In the genomic region with DNA sequence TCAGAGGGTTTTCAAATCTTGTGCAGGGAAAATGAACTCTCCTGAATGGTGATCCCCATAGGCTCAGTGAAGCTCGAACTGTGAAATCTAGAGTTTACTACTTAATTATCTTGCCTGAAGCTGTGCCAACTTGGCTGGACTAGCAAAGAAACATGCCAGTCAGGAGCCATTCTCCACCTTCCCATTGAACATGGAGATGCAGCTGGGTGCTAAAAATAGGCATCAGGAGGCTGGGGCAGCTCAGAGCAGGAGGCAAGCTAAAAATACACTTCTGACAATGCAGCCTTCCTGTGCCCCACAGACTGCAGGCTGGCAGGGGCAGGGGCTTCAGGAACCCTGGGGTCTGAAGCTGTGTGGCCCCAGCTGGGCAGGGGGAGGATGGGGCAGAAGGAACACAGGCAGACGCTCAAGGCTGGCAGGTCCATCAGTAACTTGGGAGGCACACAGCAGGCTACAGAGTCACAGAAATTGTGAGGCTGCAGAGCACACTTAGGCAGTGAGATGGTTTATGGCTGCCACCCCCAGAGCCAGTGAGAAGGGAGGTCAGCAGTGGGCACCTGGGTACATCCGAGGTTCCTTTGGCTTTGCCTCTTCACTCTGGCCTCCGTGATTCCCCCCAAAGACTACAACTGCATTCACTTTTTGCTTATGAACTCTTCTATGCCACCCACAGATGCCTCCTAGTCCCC, we compare ENCODE assay signal across 19 cellular contexts.
DNase-seq lines count a peak whose midpoint lies in the region; ATAC-seq and TF ChIP-seq lines count a peak whose summit lies in the region.
"Had no signal": no experiment of that assay in that cellular context is flagged by ENCODE, and none has a peak within 500 bp of the region (broad histone marks: within the 10 kb centered on the region; RNA-seq: fewer than 3 reads in every experiment).

No MANE protein-coding gene starts in this region.

- no peak overlapping the region for H3K4me3 Mint-ChIP-seq in H9
- H3K4me3 Mint-ChIP-seq: central memory CD8-positive, alpha-beta T cell; IgD-negative memory B cell; neural crest cell; T-helper 17 cell had no signal

- intact Hi-C loops in left ventricle myocardium superior (cut with micrococcal nuclease), result no loop called here

- no peak overlapping the region for H4K5ac ChIP-seq in H9 (ENCODE audit: insufficient read length, low read depth, low read length)

- no peak overlapping the region; a peak in 1 of 7 replicates for H3K27ac Mint-ChIP-seq in H9
- H3K27ac Mint-ChIP-seq: IgD-negative memory B cell, T-helper 17 cell had no signal

- ATAC-seq in left ventricle myocardium superior (peak; percentile 93), HG03571 (IDR thresholded peaks at IDR 0.05; ENCODE audit: unreplicated experiment) (no peak)
- ATAC-seq: T-helper 17 cell had no signal

- H3K4me1 Mint-ChIP-seq in H9, result peaks cover 0 to 3% of the 10 kb centered on the region in 2 experiments; a peak in 1 of 4 replicates
- H3K4me1 Mint-ChIP-seq: central memory CD8-positive, alpha-beta T cell; neural crest cell; T-helper 17 cell had no signal

- H3K18ac ChIP-seq in H9 (ENCODE audit: insufficient read length, low read depth, low read length), result no peak overlapping the region

- H2BK20ac ChIP-seq in H9 (ENCODE audit: low read depth, low read length, poor library complexity, severe bottlenecking), result no peak overlapping the region

- H4K20me1 ChIP-seq in H9 (ENCODE audit: control insufficient read depth, insufficient read depth, insufficient read length), result no peaks in the 10 kb centered on the region

- no peak overlapping the region for H3K14ac ChIP-seq in H9 (ENCODE audit: insufficient read depth, low read length)

- no peak overlapping the region for H3K56ac ChIP-seq in H9 (ENCODE audit: insufficient read length, low read depth, low read length)

- H2BK12ac ChIP-seq in H9 (ENCODE audit: insufficient read length, low read depth, low read length), result no peak overlapping the region

- no peaks in the 10 kb centered on the region for H3K79me1 ChIP-seq in H9 (ENCODE audit: insufficient read depth, low read depth, low read length, poor library complexity, severe bottlenecking)

- H3K4me2 ChIP-seq in H9 (ENCODE audit: insufficient read depth, insufficient read length, low read length), result no peak overlapping the region
- H3K4me2 ChIP-seq: hepatocyte had no signal

- H3K79me2 ChIP-seq in H9 (ENCODE audit: insufficient read depth, low read length), result no peaks in the 10 kb centered on the region
- H3K79me2 ChIP-seq: hepatocyte had no signal

- H3K23ac ChIP-seq in H9 (ENCODE audit: insufficient read length, low read depth, low read length), result no peak overlapping the region

- no peak overlapping the region for H2AFZ ChIP-seq in H9 (ENCODE audit: low read length)
- H2AFZ ChIP-seq: hepatocyte had no signal

- no peak overlapping the region for H3K27ac ChIP-seq in H9 (ENCODE audit: insufficient read length, low read depth, low read length)
- H3K27ac ChIP-seq: epithelial cell of prostate, hepatocyte, uterus had no signal

- H3K9me3 Mint-ChIP-seq in H9, result peaks cover 9 to 10% of the 10 kb centered on the region in 2 experiments; a peak in 4 of 5 replicates
- H3K9me3 Mint-ChIP-seq: neural crest cell had no signal

- H3K27me3 ChIP-seq in H9 (ENCODE audit: insufficient read depth, low read length), result no peaks in the 10 kb centered on the region
- H3K27me3 ChIP-seq: uterus had no signal

- H3K9ac ChIP-seq in H9 (ENCODE audit: extremely low read depth, insufficient read length, low read length), result no peak overlapping the region

- TF ChIP-seq CTCF in H9 (conservative IDR thresholded peaks at IDR 0.05), result no peak

- no peak for TF ChIP-seq POLR2A in erythroblast (IDR thresholded peaks at IDR 0.05; ENCODE audit: low read length)

- no peak overlapping the region for H2AK5ac ChIP-seq in H9 (ENCODE audit: insufficient read length, low read length)

- no peaks in the 10 kb centered on the region for H3K9me3 ChIP-seq in H9 (ENCODE audit: control insufficient read depth, low read depth, low read length)
- H3K9me3 ChIP-seq: uterus had no signal

- H4K8ac ChIP-seq in H9 (replicated peaks; ENCODE audit: insufficient read length, low read depth, low read length), result no peak overlapping the region

- no peak overlapping the region for H2BK15ac ChIP-seq in H9 (ENCODE audit: low read depth, low read length)

- no peaks in the 10 kb centered on the region for H3K23me2 ChIP-seq in H9 (ENCODE audit: insufficient read length, low read depth, low read length, poor library complexity, severe bottlenecking)

- H3K4ac ChIP-seq in H9 (ENCODE audit: low read depth, low read length), result no peak overlapping the region

- no peak overlapping the region for H4K91ac ChIP-seq in H9 (ENCODE audit: insufficient read length, low read depth, low read length)

- no peak overlapping the region for H3T11ph ChIP-seq in H9 (ENCODE audit: low read length)

- WGBS in H9 (ENCODE audit: extremely low coverage, insufficient read length, low lambda C conversion rate), result no CpG with 5 or more reads among the region's 4 CpGs

- DNase-seq in SHP77 (lab: John Stamatoyannopoulos, UW) (peak; percentile 26 to 44), SHP77 treated with DMSO at 0.1 percent for 48 hours (lab: John Stamatoyannopoulos, UW) (no peak), NCI-H345 treated with DMSO at 0.1 percent for 48 hours (lab: John Stamatoyannopoulos, UW; ENCODE audit: unreplicated experiment) (peak; percentile 34), left ventricle myocardium superior (peak; percentile 55), H9 (no peak), erythroblast (lab: John Stamatoyannopoulos, UW) (no peak), SKM-1 (lab: John Stamatoyannopoulos, UW; ENCODE audit: unreplicated experiment) (no peak)
- DNase-seq: activated CD4-positive, alpha-beta T cell treated with anti-CD3 and anti-CD28 coated beads for 48 hours; activated naive CD4-positive, alpha-beta T cell treated with anti-CD3 and anti-CD28 coated beads, Interleukin-2, amount 50 U/mL, for 16 hours; GDM1; NCI-H1930; T-helper 17 cell; uterus had no signal

- no peak overlapping the region for H2BK5ac ChIP-seq in H9 (ENCODE audit: insufficient read length, low read length)

- H3K4me1 ChIP-seq in H9 (ENCODE audit: insufficient read depth, low read length), result no peaks in the 10 kb centered on the region
- H3K4me1 ChIP-seq: uterus had no signal

- peaks cover 27% of the 10 kb centered on the region for H3K27me3 Mint-ChIP-seq in H9 (ENCODE audit: low read depth)

- H2BK120ac ChIP-seq in H9 (ENCODE audit: low read depth, low read length, poor library complexity, severe bottlenecking), result no peak overlapping the region

- H3K36me3 Mint-ChIP-seq in H9 (ENCODE audit: insufficient read depth in 1 of 3, low read depth in 3 of 3), result peaks cover 0 to 3% (median 0%) of the 10 kb centered on the region in 3 experiments; a peak in 3 of 7 replicates
- H3K36me3 Mint-ChIP-seq: IgD-negative memory B cell had no signal

Comparison
In these comparisons a context has a peak if more than half of its experiments do, and no peak if none do; other contexts are left out.
1. DNase-seq: peak in SHP77 (2 of 2), NCI-H345 treated with DMSO at 0.1 percent for 48 hours (single experiment) and left ventricle myocardium superior (single experiment); none in SHP77 treated with DMSO at 0.1 percent for 48 hours (single experiment), H9 (single experiment), erythroblast (0 of 2) and SKM-1 (single experiment).